ENCODE assay signal across 21 cellular contexts in the genomic region with DNA sequence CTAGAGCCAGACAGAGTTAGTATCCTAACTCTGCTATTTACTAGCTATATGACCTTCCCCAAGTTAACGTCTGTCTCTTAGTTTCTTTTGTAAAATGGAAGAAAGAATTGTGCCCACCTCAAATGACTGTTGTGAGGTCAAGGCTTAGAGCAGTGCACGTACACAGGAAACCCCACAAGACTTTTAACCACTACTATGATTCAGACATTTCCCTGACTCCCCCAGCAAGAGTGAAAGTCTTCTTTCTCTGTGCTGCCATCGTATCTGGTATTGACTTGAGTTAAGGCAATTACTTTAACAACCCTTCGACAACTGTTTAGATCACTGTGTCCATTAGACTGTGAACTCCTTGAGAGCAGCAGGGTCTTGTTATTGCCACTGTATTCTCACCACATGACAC. TPM values are rescaled to one million over a fixed set of nuclear protein-coding genes. Genes with fewer than 3 reads are reported as not detected.
DNase-seq lines count a peak whose midpoint lies in the region; ATAC-seq and TF ChIP-seq lines count a peak whose summit lies in the region.
"Had no signal": no experiment of that assay in that cellular context is flagged by ENCODE, and none has a peak within 500 bp of the region (broad histone marks: within the 10 kb centered on the region; RNA-seq: fewer than 3 reads in every experiment).

No MANE protein-coding gene starts in this region.

- ATAC-seq in HG03108 (IDR thresholded peaks at IDR 0.05; ENCODE audit: unreplicated experiment) = peak; percentile 48
- ATAC-seq in T-helper 17 cell = peak; percentile 36
- no peak for ATAC-seq in HG03571 (IDR thresholded peaks at IDR 0.05; ENCODE audit: unreplicated experiment)
- no peak for ATAC-seq in HG03135 (IDR thresholded peaks at IDR 0.05; ENCODE audit: unreplicated experiment)
- ATAC-seq: left colon had no signal

- H3K27me3 Mint-ChIP-seq in T-helper 17 cell = no peaks in the 10 kb centered on the region
- H3K27me3 Mint-ChIP-seq: activated CD4-positive, alpha-beta T cell treated with anti-CD3 and anti-CD28 coated beads, Interleukin-2, amount 10 ng/mL, durations not matched to agents 7 days and 5 days had no signal

- H3K27ac ChIP-seq in neutrophil = peak overlapping the region; percentile 35
- H3K27ac ChIP-seq: dorsolateral prefrontal cortex, GM23248 had no signal

- H3K36me3 Mint-ChIP-seq in T-helper 17 cell (ENCODE audit: low read depth) = no peaks in the 10 kb centered on the region

- H3K27me3 ChIP-seq in neutrophil = no peaks in the 10 kb centered on the region
- H3K27me3 ChIP-seq: BE2C, dorsolateral prefrontal cortex, spleen had no signal

- no peak overlapping the region for H3K4me3 ChIP-seq in neutrophil (ENCODE audit: low read depth in 1 of 2, low read length in 1 of 2)
- H3K4me3 ChIP-seq: dorsolateral prefrontal cortex, GM23248, spleen had no signal

- H3K36me3 ChIP-seq in neutrophil = no peaks in the 10 kb centered on the region
- H3K36me3 ChIP-seq: BE2C, spleen had no signal

- DNase-seq in SIG-M5 treated with dmso at 0.1 percent for 504 hours (lab: John Stamatoyannopoulos, UW; ENCODE audit: unreplicated experiment) (peak; percentile 7), SIG-M5 (lab: John Stamatoyannopoulos, UW) (no peak), T-helper 17 cell (no peak), hippocampal formation (lab: John Stamatoyannopoulos, UW) (no peak)
- DNase-seq: 8988T; activated CD4-positive, alpha-beta T cell treated with anti-CD3 and anti-CD28 coated beads, Interleukin-2, amount 10 ng/mL, durations not matched to agents 7 days and 5 days; BE2C; dorsolateral prefrontal cortex; foreskin melanocyte; GM23248; left colon; midbrain; NCI-H146; NCI-H345; spleen had no signal

- no peak overlapping the region for H3K27ac Mint-ChIP-seq in T-helper 17 cell
- H3K27ac Mint-ChIP-seq: activated CD4-positive, alpha-beta T cell treated with anti-CD3 and anti-CD28 coated beads, Interleukin-2, amount 10 ng/mL, durations not matched to agents 7 days and 5 days had no signal

- no peak overlapping the region for H3K4me3 Mint-ChIP-seq in T-helper 17 cell
- H3K4me3 Mint-ChIP-seq: activated CD4-positive, alpha-beta T cell treated with anti-CD3 and anti-CD28 coated beads, Interleukin-2, amount 10 ng/mL, durations not matched to agents 7 days and 5 days; neural crest cell had no signal

- H3K4me1 Mint-ChIP-seq in T-helper 17 cell = peaks cover 15% of the 10 kb centered on the region

- H3K9me3 ChIP-seq in T-helper 17 cell (ENCODE audit: control insufficient read depth, low read length, poor library complexity, severe bottlenecking) (no peaks in the 10 kb centered on the region), neutrophil (no peaks in the 10 kb centered on the region)
- H3K9me3 ChIP-seq: BE2C, spleen had no signal

- TF ChIP-seq CTCF in neutrophil (IDR thresholded peaks at IDR 0.05) = no peak

- peaks cover 95 to 100% of the 10 kb centered on the region in 2 experiments for H3K4me1 ChIP-seq in neutrophil (ENCODE audit: control insufficient read depth in 1 of 2, insufficient read depth in 1 of 2, low read depth in 1 of 2, low read length in 1 of 2)
- H3K4me1 ChIP-seq: BE2C had no signal

RNA-seq across cellular contexts. Expression of a gene that starts 2.6 kb away (rescaled TPM):
- total RNA-seq in T-helper 17 cell = not detected
- total RNA-seq: activated CD4-positive, alpha-beta T cell treated with anti-CD3 and anti-CD28 coated beads, Interleukin-2, amount 10 ng/mL, durations not matched to agents 7 days and 5 days; dorsolateral prefrontal cortex; epithelial cell of proximal tubule; GM23248; left colon; neural crest cell; spleen had no signal

RNA-seq across cellular contexts. Expression of a gene that starts 9.0 kb away (rescaled TPM):
- total RNA-seq in T-helper 17 cell = not detected
- total RNA-seq: activated CD4-positive, alpha-beta T cell treated with anti-CD3 and anti-CD28 coated beads, Interleukin-2, amount 10 ng/mL, durations not matched to agents 7 days and 5 days; dorsolateral prefrontal cortex; epithelial cell of proximal tubule; GM23248; left colon; neural crest cell; spleen had no signal

RNA-seq across cellular contexts. Expression of a gene that starts 26.3 kb away (rescaled TPM):
- total RNA-seq in T-helper 17 cell = not detected
- total RNA-seq: activated CD4-positive, alpha-beta T cell treated with anti-CD3 and anti-CD28 coated beads, Interleukin-2, amount 10 ng/mL, durations not matched to agents 7 days and 5 days; epithelial cell of proximal tubule; GM23248; left colon; neural crest cell had no signal

RNA-seq across cellular contexts. Expression of a gene that starts 38.0 kb away (rescaled TPM):
- 10 to 100 TPM; 27.6 to 33.8 TPM for total RNA-seq in T-helper 17 cell

RNA-seq across cellular contexts. Expression of a gene that starts 42.5 kb away (rescaled TPM):
- total RNA-seq in T-helper 17 cell = under 1 TPM; 0.15 to 0.23 TPM
- total RNA-seq: epithelial cell of proximal tubule, GM23248 had no signal

Comparison
In these comparisons a context has a peak if more than half of its experiments do, and no peak if none do; other contexts are left out.
1. ATAC-seq: peak in HG03108 (single experiment) and T-helper 17 cell (single experiment); none in HG03571 (single experiment) and HG03135 (single experiment).